ENCODE assay signal across 9 cellular contexts in the genomic region with DNA sequence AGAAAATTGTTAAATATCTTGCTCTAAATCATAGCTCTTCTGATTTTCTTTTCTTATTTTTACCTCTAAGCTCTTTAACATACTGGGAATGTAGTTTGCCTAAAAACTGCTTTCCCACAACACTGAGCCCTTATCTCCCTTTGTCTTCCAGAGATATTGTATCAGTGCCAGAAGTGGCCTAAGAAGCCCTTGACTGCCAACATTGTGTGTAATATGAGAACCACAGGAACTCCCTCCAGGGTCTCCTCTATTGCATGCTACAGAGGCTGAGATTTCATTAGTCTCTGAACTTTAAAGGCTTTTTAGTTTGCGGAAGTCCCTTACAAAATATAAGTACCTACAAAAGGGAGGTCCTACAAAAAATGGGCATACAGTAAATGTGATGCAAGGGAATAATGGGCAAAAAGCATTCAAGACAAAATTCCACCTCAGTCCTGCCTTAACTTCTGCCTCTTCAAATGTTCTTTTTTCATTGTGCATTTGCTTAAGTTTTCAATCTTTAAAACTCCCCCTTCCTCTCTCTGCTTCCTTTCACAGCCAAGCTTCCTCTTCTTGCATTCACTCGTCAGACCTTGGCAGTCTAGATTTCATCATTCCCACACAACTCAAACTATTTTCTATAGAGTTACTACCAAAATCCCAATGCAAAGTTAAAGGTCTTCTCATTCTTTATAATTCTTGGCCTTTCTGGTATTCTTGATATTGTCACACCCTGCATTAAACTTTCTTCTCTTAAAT.
DNase-seq lines count a peak whose midpoint lies in the region; ATAC-seq, FAIRE-seq and TF ChIP-seq lines count a peak whose summit lies in the region.
"Had no signal": no experiment of that assay in that cellular context is flagged by ENCODE, and none has a peak within 500 bp of the region (broad histone marks: within the 10 kb centered on the region; RNA-seq: fewer than 3 reads in every experiment).

No MANE protein-coding gene starts in this region.

- TF ChIP-seq CTCF in A549 (IDR thresholded peaks at IDR 0.05), result no peak
- TF ChIP-seq CTCF in heart right ventricle (IDR thresholded peaks at IDR 0.05), result no peak

- peak overlapping the region; percentile 85 to 94 for H3K27ac ChIP-seq in A549
- peak overlapping the region in 5 of 10 donors; percentile 2 to 41 (median 18) for H3K27ac ChIP-seq in heart right ventricle

- H3K27me3 Mint-ChIP-seq in T-helper 17 cell, result peaks cover 33% of the 10 kb centered on the region

- no peaks in the 10 kb centered on the region for H3K27me3 ChIP-seq in heart right ventricle

- no peaks in the 10 kb centered on the region for H3K4me1 Mint-ChIP-seq in T-helper 17 cell
- H3K4me1 Mint-ChIP-seq: central memory CD8-positive, alpha-beta T cell had no signal

- H3K4me1 ChIP-seq in A549 (peaks cover 87% of the 10 kb centered on the region), heart right ventricle (peaks cover 0 to 41% (median 19%) of the 10 kb centered on the region in 9 donors)

- DNase-seq in A549 (ENCODE audit: low read depth in 1 of 2, low spot score in 1 of 2), result peak in 1 of 2 experiments; percentile 83
- peak; percentile 68 for DNase-seq in HS-27A (ENCODE audit: low read depth)
- peak; percentile 66 for DNase-seq in RCC 7860 (ENCODE audit: low spot score)
- peak in 1 of 2 donors; percentile 19 for DNase-seq in heart right ventricle
- no peak for DNase-seq in NK-92 treated with Interleukin-12 subunit alpha and Interleukin-12 subunit beta, amount 100 ng/mL, for 24 hours (lab: John Stamatoyannopoulos, UW)
- DNase-seq in T-helper 17 cell, result no peak

- intact Hi-C loops in heart right ventricle (cut with DNase I), result no loop called here

- H3K9me3 ChIP-seq in A549, result no peaks in the 10 kb centered on the region
- H3K9me3 ChIP-seq in heart right ventricle, result no peaks in the 10 kb centered on the region
- no peaks in the 10 kb centered on the region for H3K9me3 ChIP-seq in T-helper 17 cell (ENCODE audit: control insufficient read depth, low read length, poor library complexity, severe bottlenecking)

- no peaks in the 10 kb centered on the region for H3K36me3 ChIP-seq in heart right ventricle

- ATAC-seq in A549 (peak; percentile 51 to 58; a peak in 4 of 6 replicates), heart right ventricle (peak in 7 of 8 donors; percentile 74 to 90 (median 87)), HG02678 (IDR thresholded peaks at IDR 0.05; ENCODE audit: unreplicated experiment) (no peak), HG02885 (IDR thresholded peaks at IDR 0.05; ENCODE audit: poor library complexity, unreplicated experiment) (no peak), T-helper 17 cell (no peak)

- TF ChIP-seq POLR2A in A549 (IDR thresholded peaks at IDR 0.05; ENCODE audit: low read length), result no peak

- H3K36me3 Mint-ChIP-seq in T-helper 17 cell (ENCODE audit: low read depth), result no peaks in the 10 kb centered on the region

- CTCF ChIA-PET in A549 (lab: Yijun Ruan, JAX), result interaction anchor here (0.9 to 3.6 kb wide), 3 partner anchors 10 to 232 kb away, joined by 3 to 15 read pairs (median 12); a partner anchor contains a TSS

- no peak for TF ChIP-seq RAD21 in A549 (conservative IDR thresholded peaks at IDR 0.05 in 1 of 2, IDR thresholded peaks at IDR 0.05 in 1 of 2)

- H3K27ac Mint-ChIP-seq in T-helper 17 cell, result no peak overlapping the region

- H3K4me3 ChIP-seq in A549 (no peak overlapping the region), heart right ventricle (no peak overlapping the region)

- FAIRE-seq in A549 (lab: Jason Lieb, UNC), result peak; percentile 28
- peak; percentile 91 for FAIRE-seq in RCC 7860 (lab: Jason Lieb, UNC)

- POLR2A ChIA-PET in A549 (lab: Yijun Ruan, JAX), result interaction anchor here (1.5 to 5.0 kb wide), 2 partner anchors 65 to 77 kb away, joined by 5 to 35 read pairs; a partner anchor contains a TSS

- 2% methylated on average over 2 of the region's 2 CpGs for WGBS in A549 (ENCODE audit: missing lambda C conversion rate)
- WGBS in heart right ventricle, 2 donors, result 30 to 39% methylated on average over 2 of the region's 2 CpGs

- H3K4me3 Mint-ChIP-seq in T-helper 17 cell, result no peak overlapping the region
- H3K4me3 Mint-ChIP-seq: central memory CD8-positive, alpha-beta T cell had no signal

- peak; percentile 40 to 71; a peak in 2 of 5 replicates for TF ChIP-seq EP300 in A549 (IDR thresholded peaks at IDR 0.05)

- peak overlapping the region; percentile 92 for H3K4me2 ChIP-seq in A549

TF ChIP-seq in A549, 52 proteins besides CTCF, POLR2A, EP300 and RAD21:
- TF ChIP-seq CEBPB (IDR thresholded peaks at IDR 0.05) (peak; percentile 39 to 47; a peak in 2 of 4 replicates), JUNB (IDR thresholded peaks at IDR 0.05) (peak; percentile 26; the same call in 1 of the 2 replicates), GATA3 (IDR thresholded peaks at IDR 0.05; ENCODE audit: borderline replicate concordance) (peak; percentile 60; the same call in 1 of the 2 replicates), JUN (IDR thresholded peaks at IDR 0.05) (peak; percentile 29 to 61; a peak in 1 of 5 replicates), CHD2 (IDR thresholded peaks at IDR 0.05; ENCODE audit: low read length, partially characterized antibody) (no peak), ZC3H11A (IDR thresholded peaks at IDR 0.05) (no peak)
- TF ChIP-seq, protein P1, sequence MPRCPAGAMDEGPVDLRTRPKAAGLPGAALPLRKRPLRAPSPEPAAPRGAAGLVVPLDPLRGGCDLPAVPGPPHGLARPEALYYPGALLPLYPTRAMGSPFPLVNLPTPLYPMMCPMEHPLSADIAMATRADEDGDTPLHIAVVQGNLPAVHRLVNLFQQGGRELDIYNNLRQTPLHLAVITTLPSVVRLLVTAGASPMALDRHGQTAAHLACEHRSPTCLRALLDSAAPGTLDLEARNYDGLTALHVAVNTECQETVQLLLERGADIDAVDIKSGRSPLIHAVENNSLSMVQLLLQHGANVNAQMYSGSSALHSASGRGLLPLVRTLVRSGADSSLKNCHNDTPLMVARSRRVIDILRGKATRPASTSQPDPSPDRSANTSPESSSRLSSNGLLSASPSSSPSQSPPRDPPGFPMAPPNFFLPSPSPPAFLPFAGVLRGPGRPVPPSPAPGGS (IDR thresholded peaks at IDR 0.05), result 0 out of 3 replicates have a peak, but pooled peaks have one; percentile 56

Comparison
In these comparisons a context has a peak if more than half of its experiments do, and no peak if none do; other contexts are left out.
1. ATAC-seq: peak in A549 (2 of 2) and heart right ventricle (7 of 8); none in HG02678 (single experiment), HG02885 (single experiment) and T-helper 17 cell (single experiment).
2. DNase-seq: peak in HS-27A (single experiment) and RCC 7860 (single experiment); none in NK-92 treated with Interleukin-12 subunit alpha and Interleukin-12 subunit beta, amount 100 ng/mL, for 24 hours (single experiment) and T-helper 17 cell (0 of 3).